18 cellular contexts compared by ENCODE assay signal in the genomic region with DNA sequence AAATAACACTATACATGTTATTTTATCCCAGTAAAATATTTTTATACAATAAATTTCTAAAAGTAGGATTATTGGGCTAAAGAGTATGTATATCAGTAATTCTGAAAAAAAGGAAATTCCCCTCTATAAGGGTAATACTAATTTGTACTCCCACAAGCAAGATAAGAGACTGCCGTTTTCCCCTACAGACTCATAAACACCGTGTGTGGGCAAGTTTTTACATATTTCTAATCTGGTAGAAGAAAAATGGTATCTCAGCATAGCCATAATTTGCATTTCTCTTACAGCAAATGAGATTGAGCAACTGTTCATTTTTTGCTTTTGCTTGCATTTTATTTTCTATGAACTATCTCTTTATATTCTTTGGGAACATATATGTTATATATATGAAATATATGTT. TPM values are rescaled to one million over a fixed set of nuclear protein-coding genes. Genes with fewer than 3 reads are reported as not detected.
DNase-seq lines count a peak whose midpoint lies in the region; ATAC-seq and TF ChIP-seq lines count a peak whose summit lies in the region.
"Had no signal": no experiment of that assay in that cellular context is flagged by ENCODE, and none has a peak within 500 bp of the region (broad histone marks: within the 10 kb centered on the region; RNA-seq: fewer than 3 reads in every experiment).

No MANE protein-coding gene starts in this region.

- peaks cover 14% of the 10 kb centered on the region for H3K4me1 Mint-ChIP-seq in CD14-positive monocyte

- no peaks in the 10 kb centered on the region for H3K36me3 Mint-ChIP-seq in CD14-positive monocyte

- intact Hi-C loops in CD14-positive monocyte (cut with micrococcal nuclease), result no loop called here
- intact Hi-C loops in adrenal gland (cut with DNase I), result no loop called here

- H3K4me1 ChIP-seq in adrenal gland (replicated peaks in 1 of 2), result no peaks in the 10 kb centered on the region
- H3K4me1 ChIP-seq: tibial nerve had no signal

- H3K27ac ChIP-seq in adrenal gland, result no peak overlapping the region
- H3K27ac ChIP-seq: heart right ventricle, tibial nerve had no signal

- H3K9me3 ChIP-seq in adrenal gland (replicated peaks in 1 of 3), result no peaks in the 10 kb centered on the region
- H3K9me3 ChIP-seq: heart right ventricle, tibial nerve had no signal

- no peak overlapping the region for H3K4me3 ChIP-seq in adrenal gland
- H3K4me3 ChIP-seq: heart right ventricle, tibial nerve had no signal

- POLR2A ChIA-PET in GM10248 (lab: Yijun Ruan, JAX), result no interaction called here

- no peaks in the 10 kb centered on the region for H3K36me3 ChIP-seq in adrenal gland (replicated peaks in 1 of 2)
- H3K36me3 ChIP-seq: heart right ventricle, tibial nerve had no signal

- 34 to 47% (median 44%) methylated on average over 2 of the region's 2 CpGs for WGBS in adrenal gland, 4 donors

- H3K9me3 Mint-ChIP-seq in CD14-positive monocyte, result peaks cover 0 to 2% (median 0%) of the 10 kb centered on the region in 7 donors

- H3K27me3 Mint-ChIP-seq in CD14-positive monocyte (ENCODE audit: low read depth in 3 of 3), result peaks cover 0 to 5% (median 2%) of the 10 kb centered on the region in 3 donors

- TF ChIP-seq POLR2A in adrenal gland (IDR thresholded peaks at IDR 0.05), result no peak

- ATAC-seq in GM19023 (IDR thresholded peaks at IDR 0.05; ENCODE audit: unreplicated experiment) (peak; percentile 63), HG02852 (IDR thresholded peaks at IDR 0.05; ENCODE audit: unreplicated experiment) (peak; percentile 90)
- ATAC-seq: HCT116, heart right ventricle, sciatic nerve had no signal

- H3K4me3 Mint-ChIP-seq in CD14-positive monocyte, result no peak overlapping the region

- CTCF ChIA-PET in GM10248 (lab: Yijun Ruan, JAX), result interaction anchor here (1.0 to 2.7 kb wide), 5 partner anchors 10 to 44 kb away, joined by 3 to 18 read pairs (median 7); no protein-coding TSS in a partner anchor

- H3K27ac Mint-ChIP-seq in CD14-positive monocyte, result no peak overlapping the region

- H3K27me3 ChIP-seq in adrenal gland, result no peaks in the 10 kb centered on the region
- H3K27me3 ChIP-seq: heart right ventricle, tibial nerve had no signal

- TF ChIP-seq CTCF in GM10248 (IDR thresholded peaks at IDR 0.05; ENCODE audit: control extremely low read depth, extremely low read depth, low read depth, missing control alignments), result no peak
- no peak for TF ChIP-seq CTCF in CD14-positive monocyte (IDR thresholded peaks at IDR 0.05)
- TF ChIP-seq CTCF in adrenal gland (IDR thresholded peaks at IDR 0.05), result no peak

- DNase-seq in GM10248 (ENCODE audit: extremely low spot score), result peak; percentile 64
- DNase-seq in OCI-M1 (lab: John Stamatoyannopoulos, UW), result peak; percentile 71
- no peak for DNase-seq in AG08396 (ENCODE audit: low spot score)
- DNase-seq in SK-N-DZ (ENCODE audit: low spot score), result no peak
- DNase-seq in CD14-positive monocyte (ENCODE audit: low spot score), result no peak
- DNase-seq in adrenal gland, result no peak
- DNase-seq: activated CD4-positive, alpha-beta T cell treated with anti-CD3 and anti-CD28 coated beads for 1 hour; erythroblast; heart right ventricle; midbrain; MV-4-11; stimulated activated CD4-positive, alpha-beta T cell treated with anti-CD3 and anti-CD28 coated beads, Interleukin-2, amount 100 ng/mL, for 24 hours had no signal

RNA-seq across cellular contexts. Expression of a gene that starts 26.0 kb away (rescaled TPM):
- polyA plus RNA-seq in SK-N-DZ (2014; cell fraction: cytosol; rRNA removed), result not detected in 2 replicates
- not detected in 2 replicates for polyA plus RNA-seq in SK-N-DZ (2014; cell fraction: nucleus; rRNA removed)
- not detected for polyA plus RNA-seq in CD14-positive monocyte
- under 1 TPM in 1 of 8 donors, not detected in 7; 0.39 TPM for total RNA-seq in adrenal gland
- polyA plus RNA-seq in adrenal gland, result under 1 TPM in 1 of 3 donors, not detected in 2; 0.94 TPM
- total RNA-seq: astrocyte, tibial nerve had no signal

RNA-seq across cellular contexts. Expression of a gene that starts 32.1 kb away (rescaled TPM):
- 0.06 TPM in 1 of 2 replicates, not detected in the other for polyA plus RNA-seq in SK-N-DZ (2014; cell fraction: cytosol; rRNA removed)
- 0.80 and 2.1 TPM in 2 replicates for polyA plus RNA-seq in SK-N-DZ (2014; cell fraction: nucleus; rRNA removed)
- not detected for polyA plus RNA-seq in CD14-positive monocyte
- 1 to 10 TPM in 3 of 8 donors, under 1 TPM in 3, not detected in 2; 0.14 to 2.4 (median 0.99) TPM for total RNA-seq in adrenal gland
- polyA plus RNA-seq in adrenal gland, result 1 to 10 TPM in 2 of 3 donors, under 1 TPM in 1; 0.35 to 1.5 (median 1.1) TPM
- total RNA-seq: astrocyte had no signal

RNA-seq across cellular contexts. Expression of a gene that starts 32.7 kb away (rescaled TPM):
- 53.3 and 54.4 TPM in 2 replicates for polyA plus RNA-seq in SK-N-DZ (2014; cell fraction: cytosol; rRNA removed)
- 213 and 272 TPM in 2 replicates for polyA plus RNA-seq in SK-N-DZ (2014; cell fraction: nucleus; rRNA removed)
- polyA plus RNA-seq in CD14-positive monocyte (10 to 100 TPM; 14.3 to 15.0 TPM), adrenal gland (100 to 1,000 TPM in 2 of 3 donors, 10 to 100 TPM in 1; 51.9 to 113 (median 108) TPM)
- total RNA-seq in adrenal gland, result 100 to 1,000 TPM; 104 to 356 (median 186) TPM

RNA-seq across cellular contexts. Expression of a gene that starts 56.2 kb away (rescaled TPM):
- 1,614 and 1,776 TPM in 2 replicates for polyA plus RNA-seq in SK-N-DZ (2014; cell fraction: cytosol; rRNA removed)
- 579 and 767 TPM in 2 replicates for polyA plus RNA-seq in SK-N-DZ (2014; cell fraction: nucleus; rRNA removed)
- 100 to 1,000 TPM; 119 to 145 TPM for polyA plus RNA-seq in CD14-positive monocyte
- total RNA-seq in adrenal gland, result 1,000 to 10,000 TPM in 3 of 8 donors, 100 to 1,000 TPM in 5; 692 to 1,293 (median 857) TPM
- polyA plus RNA-seq in adrenal gland, result 1,000 to 10,000 TPM in 1 of 3 donors, 100 to 1,000 TPM in 2; 275 to 2,249 (median 420) TPM

Comparison
In these comparisons a context has a peak if more than half of its experiments do, and no peak if none do; other contexts are left out.
1. DNase-seq: peak in GM10248 (single experiment) and OCI-M1 (single experiment); none in AG08396 (single experiment), SK-N-DZ (single experiment), CD14-positive monocyte (single experiment) and adrenal gland (0 of 7).